In the genomic region with DNA sequence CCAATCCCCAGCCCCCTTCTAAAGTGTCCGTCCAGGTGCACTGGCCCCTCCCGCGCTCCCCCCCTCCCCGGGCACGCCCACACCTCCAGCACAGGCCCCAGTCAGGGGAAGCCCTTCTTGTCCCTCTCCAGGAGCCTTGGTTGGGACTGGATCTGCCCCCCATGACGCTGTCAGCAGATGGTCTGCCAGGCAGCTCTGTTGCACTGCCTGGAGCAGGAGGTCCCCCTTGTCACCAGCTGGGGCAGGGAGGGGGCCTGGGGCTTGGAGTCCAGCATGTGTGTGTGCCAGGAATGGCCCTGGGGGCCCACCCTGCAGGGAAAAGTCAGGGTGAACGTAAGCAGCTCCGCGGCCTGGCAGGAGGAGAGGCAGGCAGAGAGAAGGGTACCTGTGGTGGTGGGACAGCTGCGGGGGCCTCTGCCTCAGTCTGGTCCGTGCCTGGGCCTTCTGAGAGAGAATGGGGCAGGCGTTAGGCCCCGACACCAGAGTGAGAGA, we compare ENCODE assay signal across 9 cellular contexts. TPM values are rescaled to one million over a fixed set of nuclear protein-coding genes. Genes with fewer than 3 reads are reported as not detected.
DNase-seq lines count a peak whose midpoint lies in the region; ATAC-seq and TF ChIP-seq lines count a peak whose summit lies in the region.
"Had no signal": no experiment of that assay in that cellular context is flagged by ENCODE, and none has a peak within 500 bp of the region (broad histone marks: within the 10 kb centered on the region; RNA-seq: fewer than 3 reads in every experiment).

No MANE protein-coding gene starts in this region.

- intact Hi-C loops in activated CD4-positive, alpha-beta T cell treated with anti-CD3 and anti-CD28 coated beads, Interleukin-2, amount 10 ng/mL, durations not matched to agents 24 days and 14 days (cut with micrococcal nuclease), result no loop called here

- H3K4me3 Mint-ChIP-seq in activated CD4-positive, alpha-beta T cell treated with anti-CD3 and anti-CD28 coated beads, Interleukin-2, amount 10 ng/mL, durations not matched to agents 24 days and 14 days, result peak overlapping the region; percentile 89
- H3K4me3 Mint-ChIP-seq in stimulated activated naive CD8-positive, alpha-beta T cell treated with anti-CD3 and anti-CD28 coated beads, Interleukin-15, amount 100 ng/mL, for 72 hours, result peak overlapping the region; percentile 80 to 86

- H3K36me3 ChIP-seq in hepatocyte (replicated peaks; ENCODE audit: insufficient read depth, low read depth) (no peaks in the 10 kb centered on the region), smooth muscle cell (ENCODE audit: low read depth) (no peaks in the 10 kb centered on the region)

- H3K9me3 ChIP-seq in hepatocyte (ENCODE audit: low read depth) (no peaks in the 10 kb centered on the region), smooth muscle cell (replicated peaks; ENCODE audit: low read depth) (no peaks in the 10 kb centered on the region)

- H3K4me1 ChIP-seq in hepatocyte (ENCODE audit: insufficient read depth), result peaks cover 14% of the 10 kb centered on the region
- peaks cover 7% of the 10 kb centered on the region for H3K4me1 ChIP-seq in smooth muscle cell (ENCODE audit: low read depth)

- peaks cover 28% of the 10 kb centered on the region for H3K36me3 Mint-ChIP-seq in activated CD4-positive, alpha-beta T cell treated with anti-CD3 and anti-CD28 coated beads, Interleukin-2, amount 10 ng/mL, durations not matched to agents 24 days and 14 days (ENCODE audit: low read depth)

- H3K27me3 ChIP-seq in hepatocyte (no peaks in the 10 kb centered on the region), smooth muscle cell (ENCODE audit: low read depth) (no peaks in the 10 kb centered on the region)
- H3K27me3 ChIP-seq: cardiac muscle cell had no signal

- no peaks in the 10 kb centered on the region for H3K9me2 ChIP-seq in hepatocyte (replicated peaks; ENCODE audit: insufficient read depth)

- H3F3A ChIP-seq in smooth muscle cell (ENCODE audit: low read depth), result peaks cover 14% of the 10 kb centered on the region

- peak; percentile 69 for DNase-seq in activated CD4-positive, alpha-beta T cell treated with anti-CD3 and anti-CD28 coated beads, Interleukin-2, amount 10 ng/mL, durations not matched to agents 24 days and 14 days
- DNase-seq in activated CD4-positive, alpha-beta T cell treated with anti-CD3 and anti-CD28 coated beads for 4 hours, result no peak
- DNase-seq in hepatocyte (ENCODE audit: low spot score), result no peak
- no peak for DNase-seq in stimulated activated naive CD8-positive, alpha-beta T cell treated with anti-CD3 and anti-CD28 coated beads, Interleukin-15, amount 100 ng/mL, for 72 hours
- no peak for DNase-seq in smooth muscle cell (lab: John Stamatoyannopoulos, UW; ENCODE audit: unreplicated experiment)

- H3K4me1 Mint-ChIP-seq in activated CD4-positive, alpha-beta T cell treated with anti-CD3 and anti-CD28 coated beads, Interleukin-2, amount 10 ng/mL, durations not matched to agents 24 days and 14 days, result peaks cover 20% of the 10 kb centered on the region
- H3K4me1 Mint-ChIP-seq in stimulated activated naive CD8-positive, alpha-beta T cell treated with anti-CD3 and anti-CD28 coated beads, Interleukin-15, amount 100 ng/mL, for 72 hours, result peaks cover 47% of the 10 kb centered on the region

- H3K9ac ChIP-seq in smooth muscle cell (ENCODE audit: low read depth), result no peak overlapping the region

- ATAC-seq in stimulated activated naive CD8-positive, alpha-beta T cell treated with anti-CD3 and anti-CD28 coated beads, Interleukin-15, amount 100 ng/mL, for 72 hours, result no peak
- ATAC-seq in HG02840 (IDR thresholded peaks at IDR 0.05; ENCODE audit: low FRiP score, unreplicated experiment) (no peak), HG03108 (IDR thresholded peaks at IDR 0.05; ENCODE audit: unreplicated experiment) (no peak)

- H3K4me3 ChIP-seq in hepatocyte (no peak overlapping the region), smooth muscle cell (no peak overlapping the region)
- H3K4me3 ChIP-seq: cardiac muscle cell had no signal

- H3K4me2 ChIP-seq in hepatocyte (peak overlapping the region; percentile 94), smooth muscle cell (no peak overlapping the region)

- no peaks in the 10 kb centered on the region for H3K9me3 Mint-ChIP-seq in activated CD4-positive, alpha-beta T cell treated with anti-CD3 and anti-CD28 coated beads, Interleukin-2, amount 10 ng/mL, durations not matched to agents 24 days and 14 days
- H3K9me3 Mint-ChIP-seq in stimulated activated naive CD8-positive, alpha-beta T cell treated with anti-CD3 and anti-CD28 coated beads, Interleukin-15, amount 100 ng/mL, for 72 hours, result no peaks in the 10 kb centered on the region

- H3K27ac Mint-ChIP-seq in activated CD4-positive, alpha-beta T cell treated with anti-CD3 and anti-CD28 coated beads, Interleukin-2, amount 10 ng/mL, durations not matched to agents 24 days and 14 days, result peak overlapping the region; percentile 81
- H3K27ac Mint-ChIP-seq in stimulated activated naive CD8-positive, alpha-beta T cell treated with anti-CD3 and anti-CD28 coated beads, Interleukin-15, amount 100 ng/mL, for 72 hours, result peak overlapping the region; percentile 65 to 89

- TF ChIP-seq CTCF in VCaP (conservative IDR thresholded peaks at IDR 0.05) (no peak), hepatocyte (IDR thresholded peaks at IDR 0.05; ENCODE audit: poor library complexity) (no peak), smooth muscle cell (IDR thresholded peaks at IDR 0.05; ENCODE audit: borderline replicate concordance, insufficient read depth, poor library complexity, severe bottlenecking) (no peak)

- H4K20me1 ChIP-seq in hepatocyte (ENCODE audit: insufficient read depth, poor library complexity, severe bottlenecking) (peaks cover 23% of the 10 kb centered on the region), smooth muscle cell (ENCODE audit: low read depth) (peaks cover 48% of the 10 kb centered on the region)

- H3K27me3 Mint-ChIP-seq in activated CD4-positive, alpha-beta T cell treated with anti-CD3 and anti-CD28 coated beads, Interleukin-2, amount 10 ng/mL, durations not matched to agents 24 days and 14 days, result no peaks in the 10 kb centered on the region
- no peaks in the 10 kb centered on the region for H3K27me3 Mint-ChIP-seq in stimulated activated naive CD8-positive, alpha-beta T cell treated with anti-CD3 and anti-CD28 coated beads, Interleukin-15, amount 100 ng/mL, for 72 hours

- H3K27ac ChIP-seq in VCaP (peak overlapping the region; percentile 87), hepatocyte (peak overlapping the region; percentile 51), smooth muscle cell (ENCODE audit: low read depth) (no peak overlapping the region)
- H3K27ac ChIP-seq: cardiac muscle cell had no signal

- WGBS in hepatocyte (ENCODE audit: low lambda C conversion rate, missing lambda C conversion rate), result 92% methylated on average over 8 of the region's 13 CpGs
- WGBS in smooth muscle cell (ENCODE audit: low lambda C conversion rate), result 85% methylated on average over 12 of the region's 13 CpGs

- H3K79me2 ChIP-seq in hepatocyte, result no peaks in the 10 kb centered on the region
- H3K79me2 ChIP-seq in smooth muscle cell (ENCODE audit: low read depth), result no peaks in the 10 kb centered on the region

- no peak overlapping the region for H2AFZ ChIP-seq in hepatocyte
- H2AFZ ChIP-seq in smooth muscle cell (ENCODE audit: low read depth), result no peak overlapping the region

RNA-seq across cellular contexts. Expression of gene IRF7, which starts 1.6 kb away (rescaled TPM):
- 42.8 and 45.3 TPM in 2 replicates for total RNA-seq in activated CD4-positive, alpha-beta T cell treated with anti-CD3 and anti-CD28 coated beads, Interleukin-2, amount 10 ng/mL, durations not matched to agents 24 days and 14 days
- total RNA-seq in hepatocyte, result 9.3 and 10.4 TPM in 2 replicates
- polyA plus RNA-seq in hepatocyte, result 24.6 and 30.4 TPM in 2 replicates
- total RNA-seq in smooth muscle cell, result 7.1 and 11.1 TPM in 2 replicates
- 12.7 and 14.3 TPM in 2 replicates for polyA plus RNA-seq in smooth muscle cell

RNA-seq across cellular contexts. Expression of gene CDHR5, which starts 10.6 kb away (rescaled TPM):
- not detected in 2 replicates for total RNA-seq in activated CD4-positive, alpha-beta T cell treated with anti-CD3 and anti-CD28 coated beads, Interleukin-2, amount 10 ng/mL, durations not matched to agents 24 days and 14 days
- total RNA-seq in hepatocyte, result 91.5 and 114 TPM in 2 replicates
- polyA plus RNA-seq in hepatocyte, result 142 and 166 TPM in 2 replicates
- total RNA-seq in smooth muscle cell, result not detected in 2 replicates
- 0.37 TPM in 1 of 2 replicates, not detected in the other for polyA plus RNA-seq in smooth muscle cell

RNA-seq across cellular contexts. Expression of gene SCT, which starts 12.8 kb away (rescaled TPM):
- not detected in 2 replicates for total RNA-seq in activated CD4-positive, alpha-beta T cell treated with anti-CD3 and anti-CD28 coated beads, Interleukin-2, amount 10 ng/mL, durations not matched to agents 24 days and 14 days
- total RNA-seq in hepatocyte (not detected in 2 replicates), smooth muscle cell (not detected in 2 replicates)
- polyA plus RNA-seq in hepatocyte (20.5 and 21.7 TPM in 2 replicates), smooth muscle cell (1.4 and 2.2 TPM in 2 replicates)

RNA-seq across cellular contexts. Expression of gene DRD4, which starts 22.9 kb away (rescaled TPM):
- total RNA-seq in activated CD4-positive, alpha-beta T cell treated with anti-CD3 and anti-CD28 coated beads, Interleukin-2, amount 10 ng/mL, durations not matched to agents 24 days and 14 days, result 0.14 and 0.28 TPM in 2 replicates
- total RNA-seq in hepatocyte, result not detected in 2 replicates
- polyA plus RNA-seq in hepatocyte, result 1.1 and 2.9 TPM in 2 replicates
- not detected in 2 replicates for total RNA-seq in smooth muscle cell
- polyA plus RNA-seq in smooth muscle cell, result 2.7 and 3.1 TPM in 2 replicates

RNA-seq across cellular contexts. Expression of gene PHRF1, which starts 37.9 kb away (rescaled TPM):
- 54.8 and 57.4 TPM in 2 replicates for total RNA-seq in activated CD4-positive, alpha-beta T cell treated with anti-CD3 and anti-CD28 coated beads, Interleukin-2, amount 10 ng/mL, durations not matched to agents 24 days and 14 days
- 25.6 and 26.9 TPM in 2 replicates for total RNA-seq in hepatocyte
- 25.6 TPM in 2 replicates for polyA plus RNA-seq in hepatocyte
- 11.6 and 13.7 TPM in 2 replicates for total RNA-seq in smooth muscle cell
- polyA plus RNA-seq in smooth muscle cell, result 20.2 and 20.9 TPM in 2 replicates

Comparison
In these comparisons a context has a peak if more than half of its experiments do, and no peak if none do; other contexts are left out.
1. RNA of gene CDHR5, which starts 10.6 kb away (total RNA-seq): 91.5 to 114 TPM in hepatocyte; not detected in activated CD4-positive, alpha-beta T cell treated with anti-CD3 and anti-CD28 coated beads, Interleukin-2, amount 10 ng/mL, durations not matched to agents 24 days and 14 days and not detected in smooth muscle cell; every median in the first group is over 10 times any median in the second.